In the genomic region with DNA sequence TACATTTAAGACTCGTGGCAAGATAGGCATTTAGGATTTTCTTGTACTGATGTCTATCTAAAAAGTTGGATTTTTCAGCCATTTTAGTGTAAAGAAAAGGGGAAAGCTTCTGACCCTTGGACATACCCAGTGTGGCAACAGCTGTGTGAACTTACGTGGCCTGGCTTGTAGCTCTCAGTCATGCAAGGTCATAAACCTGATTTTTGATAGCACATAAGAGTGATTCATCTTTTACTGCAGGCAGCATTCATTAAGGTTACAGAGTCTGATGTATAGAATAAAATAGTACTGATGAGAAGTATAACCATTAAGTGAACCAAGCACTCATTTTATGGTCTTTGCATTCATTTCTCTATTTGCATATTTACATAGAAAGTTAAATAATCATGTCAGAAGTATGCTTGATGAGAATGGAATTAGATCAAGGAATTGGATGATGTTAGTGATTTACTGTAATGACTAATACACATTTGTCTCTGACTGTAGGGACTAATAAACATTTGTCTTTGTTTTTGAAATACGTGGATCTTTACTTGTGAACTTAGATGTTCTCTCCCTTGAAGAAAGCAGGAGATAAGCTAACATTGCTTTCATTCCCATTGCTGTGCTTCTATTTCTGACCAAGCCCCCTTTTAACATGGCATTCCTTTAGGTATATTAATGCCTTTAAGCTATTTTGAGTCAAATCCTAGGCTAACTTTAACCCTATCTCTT, we compare ENCODE assay signal across 1 cellular context.
TF ChIP-seq lines count a peak whose summit lies in the region.

No MANE protein-coding gene starts in this region.

TF ChIP-seq in A549, 52 proteins besides CTCF, POLR2A, EP300 and RAD21:
- TF ChIP-seq, protein P1, sequence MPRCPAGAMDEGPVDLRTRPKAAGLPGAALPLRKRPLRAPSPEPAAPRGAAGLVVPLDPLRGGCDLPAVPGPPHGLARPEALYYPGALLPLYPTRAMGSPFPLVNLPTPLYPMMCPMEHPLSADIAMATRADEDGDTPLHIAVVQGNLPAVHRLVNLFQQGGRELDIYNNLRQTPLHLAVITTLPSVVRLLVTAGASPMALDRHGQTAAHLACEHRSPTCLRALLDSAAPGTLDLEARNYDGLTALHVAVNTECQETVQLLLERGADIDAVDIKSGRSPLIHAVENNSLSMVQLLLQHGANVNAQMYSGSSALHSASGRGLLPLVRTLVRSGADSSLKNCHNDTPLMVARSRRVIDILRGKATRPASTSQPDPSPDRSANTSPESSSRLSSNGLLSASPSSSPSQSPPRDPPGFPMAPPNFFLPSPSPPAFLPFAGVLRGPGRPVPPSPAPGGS (IDR thresholded peaks at IDR 0.05) = no peak
- TF ChIP-seq JUNB (IDR thresholded peaks at IDR 0.05) (0 out of 2 replicates have a peak, but pooled peaks have one; percentile 36), EHMT2 (IDR thresholded peaks at IDR 0.05; ENCODE audit: low read depth) (no peak), RNF2 (IDR thresholded peaks at IDR 0.05; ENCODE audit: borderline replicate concordance, low read depth) (no peak), FOSL2 (IDR thresholded peaks at IDR 0.05) (no peak), FOSL2 (CRISPR knock-in tag; IDR thresholded peaks at IDR 0.05) (peak; percentile 11; the same call in 1 of the 2 replicates), NPAS2 (CRISPR knock-in tag; IDR thresholded peaks at IDR 0.05; ENCODE audit: borderline replicate concordance) (no peak), FOXS1 (CRISPR knock-in tag; IDR thresholded peaks at IDR 0.05) (no peak), EHF (CRISPR knock-in tag; IDR thresholded peaks at IDR 0.05) (no peak), GATA3 (IDR thresholded peaks at IDR 0.05; ENCODE audit: borderline replicate concordance) (peak; percentile 8; the same call in 1 of the 2 replicates), CBX2 (IDR thresholded peaks at IDR 0.05; ENCODE audit: borderline replicate concordance, low read depth) (no peak)
- TF ChIP-seq, protein P2, sequence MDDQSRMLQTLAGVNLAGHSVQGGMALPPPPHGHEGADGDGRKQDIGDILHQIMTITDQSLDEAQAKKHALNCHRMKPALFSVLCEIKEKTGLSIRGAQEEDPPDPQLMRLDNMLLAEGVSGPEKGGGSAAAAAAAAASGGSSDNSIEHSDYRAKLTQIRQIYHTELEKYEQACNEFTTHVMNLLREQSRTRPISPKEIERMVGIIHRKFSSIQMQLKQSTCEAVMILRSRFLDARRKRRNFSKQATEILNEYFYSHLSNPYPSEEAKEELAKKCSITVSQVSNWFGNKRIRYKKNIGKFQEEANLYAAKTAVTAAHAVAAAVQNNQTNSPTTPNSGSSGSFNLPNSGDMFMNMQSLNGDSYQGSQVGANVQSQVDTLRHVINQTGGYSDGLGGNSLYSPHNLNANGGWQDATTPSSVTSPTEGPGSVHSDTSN (IDR thresholded peaks at IDR 0.05) = no peak
- TF ChIP-seq, protein P3, sequence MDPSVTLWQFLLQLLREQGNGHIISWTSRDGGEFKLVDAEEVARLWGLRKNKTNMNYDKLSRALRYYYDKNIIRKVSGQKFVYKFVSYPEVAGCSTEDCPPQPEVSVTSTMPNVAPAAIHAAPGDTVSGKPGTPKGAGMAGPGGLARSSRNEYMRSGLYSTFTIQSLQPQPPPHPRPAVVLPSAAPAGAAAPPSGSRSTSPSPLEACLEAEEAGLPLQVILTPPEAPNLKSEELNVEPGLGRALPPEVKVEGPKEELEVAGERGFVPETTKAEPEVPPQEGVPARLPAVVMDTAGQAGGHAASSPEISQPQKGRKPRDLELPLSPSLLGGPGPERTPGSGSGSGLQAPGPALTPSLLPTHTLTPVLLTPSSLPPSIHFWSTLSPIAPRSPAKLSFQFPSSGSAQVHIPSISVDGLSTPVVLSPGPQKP (IDR thresholded peaks at IDR 0.05; ENCODE audit: low read depth, low read length) = no peak
